In the genomic region with DNA sequence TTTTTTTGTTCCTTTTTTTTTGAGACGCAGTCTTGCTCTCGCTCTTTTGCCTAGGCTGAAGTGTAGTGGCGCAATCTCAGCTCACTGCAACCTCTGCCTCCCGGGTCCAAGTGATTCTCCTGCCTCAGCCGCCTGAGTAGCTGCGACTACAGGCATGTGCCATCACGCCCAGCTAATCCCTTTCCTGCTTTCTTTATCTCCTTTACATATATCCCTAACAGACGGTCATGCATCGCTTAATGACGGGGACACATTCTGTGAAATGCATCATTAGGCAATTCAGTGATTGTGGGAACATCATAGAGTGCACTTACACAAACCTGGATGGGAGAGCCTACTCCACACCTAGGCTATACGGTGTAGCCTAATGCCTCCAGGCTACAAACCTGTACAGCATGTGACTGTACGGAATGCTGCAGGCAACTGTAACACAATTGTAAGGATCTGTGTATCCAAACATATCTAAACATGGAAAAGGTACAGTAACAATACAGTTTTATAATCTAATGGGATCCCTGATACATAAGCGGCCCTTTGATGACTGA, we compare ENCODE assay signal across 16 cellular contexts. TPM values are rescaled to one million over a fixed set of nuclear protein-coding genes. Genes with fewer than 3 reads are reported as not detected.
"Had no signal": no experiment of that assay in that cellular context is flagged by ENCODE, and none has a peak within 500 bp of the region (broad histone marks: within the 10 kb centered on the region; RNA-seq: fewer than 3 reads in every experiment).

No MANE protein-coding gene starts in this region.

- H3K36me3 ChIP-seq: esophagus muscularis mucosa, neutrophil had no signal

- H3K27ac ChIP-seq: esophagus muscularis mucosa, neutrophil had no signal

- H3K4me3 ChIP-seq: esophagus muscularis mucosa, lung had no signal

- DNase-seq: activated CD8-positive, alpha-beta memory T cell treated with anti-CD3 and anti-CD28 coated beads, Interleukin-2, amount 10 ng/mL, durations not matched to agents 7 days and 5 days; activated effector memory CD4-positive, alpha-beta T cell treated with Interleukin-2 at 50 U/mL for 16 hours; activated T-cell treated with anti-CD3 and anti-CD28 coated beads, Interleukin-2, amount 50 U/mL, for 24 hours; amygdala; cerebellar nuclear complex; dermis blood vessel endothelial cell; glutamatergic neuron; left cardiac atrium; naive thymus-derived CD8-positive, alpha-beta T cell had no signal

- FAIRE-seq: TTC549, urothelium cell line had no signal

- H3K9me3 ChIP-seq: esophagus muscularis mucosa, neutrophil had no signal

RNA-seq across cellular contexts. Expression of gene NOS1, which starts 32.8 kb away (rescaled TPM):
- total RNA-seq: activated CD8-positive, alpha-beta memory T cell treated with anti-CD3 and anti-CD28 coated beads, Interleukin-2, amount 10 ng/mL, durations not matched to agents 7 days and 5 days; dermis blood vessel endothelial cell; fibroblast of villous mesenchyme; mononuclear cell; naive thymus-derived CD8-positive, alpha-beta T cell had no signal
- polyA plus RNA-seq: naive thymus-derived CD8-positive, alpha-beta T cell had no signal
